Comparison of ENCODE assay signal across 19 cellular contexts in the genomic region with DNA sequence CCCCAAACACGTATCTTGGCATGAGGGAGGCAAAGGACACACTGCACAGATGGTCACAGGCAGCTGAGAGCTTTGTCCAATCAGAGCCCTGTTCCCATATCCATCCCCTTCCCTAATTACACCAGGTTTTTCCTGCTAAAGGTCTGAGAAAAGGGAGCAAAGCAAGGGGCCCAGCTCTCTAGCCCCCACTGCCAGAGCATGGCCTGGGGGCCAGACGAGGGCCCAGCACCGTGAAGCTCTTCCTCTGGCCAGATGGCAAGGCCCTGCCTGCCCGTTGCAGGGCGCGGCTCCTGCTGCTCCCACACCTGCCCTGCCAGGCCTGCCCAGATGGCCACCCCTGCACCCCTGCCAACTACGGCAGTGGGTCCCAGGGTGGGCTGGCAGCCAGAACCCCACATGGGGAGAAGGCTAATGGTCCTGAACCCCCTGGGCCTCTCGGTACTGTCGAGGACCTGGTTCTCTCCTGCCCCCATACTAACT. TPM values are rescaled to one million over a fixed set of nuclear protein-coding genes. Genes with fewer than 3 reads are reported as not detected.
DNase-seq lines count a peak whose midpoint lies in the region; ATAC-seq, FAIRE-seq and TF ChIP-seq lines count a peak whose summit lies in the region.
"Had no signal": no experiment of that assay in that cellular context is flagged by ENCODE, and none has a peak within 500 bp of the region (broad histone marks: within the 10 kb centered on the region; RNA-seq: fewer than 3 reads in every experiment).

No MANE protein-coding gene starts in this region.

- ATAC-seq in HepG2: no peak
- no peak for ATAC-seq in right lobe of liver
- no peak for ATAC-seq in WTC11
- ATAC-seq in GM21515 (IDR thresholded peaks at IDR 0.05; ENCODE audit: unreplicated experiment): no peak
- ATAC-seq: heart right ventricle; naive thymus-derived CD8-positive, alpha-beta T cell; Panc1 had no signal

- peaks cover 6% of the 10 kb centered on the region in 2 experiments; a peak in 3 of 5 replicates for H3K36me3 ChIP-seq in HepG2 (replicated peaks in 1 of 2; ENCODE audit: control insufficient read depth in 1 of 2, insufficient read depth in 2 of 2, low read length in 2 of 2)
- H3K36me3 ChIP-seq in right lobe of liver: no peaks in the 10 kb centered on the region
- H3K36me3 ChIP-seq in OCI-LY7 (ENCODE audit: insufficient read depth, low read length): no peaks in the 10 kb centered on the region
- H3K36me3 ChIP-seq: heart right ventricle had no signal

- H3K4me1 Mint-ChIP-seq in WTC11 (peaks cover 68% of the 10 kb centered on the region), nephron (peaks cover 56% of the 10 kb centered on the region), type B pancreatic cell (ENCODE audit: unreplicated experiment) (peaks cover 51% of the 10 kb centered on the region)

- H3K27ac Mint-ChIP-seq in WTC11: 0 out of 2 replicates have a peak overlapping the region, but pooled peaks have one; percentile 13
- H3K27ac Mint-ChIP-seq in nephron: peak overlapping the region in 1 of 3 experiments; percentile 72
- H3K27ac Mint-ChIP-seq in type B pancreatic cell: no peak overlapping the region

- H4K20me1 ChIP-seq in HepG2 (ENCODE audit: insufficient read depth, low read length) (peaks cover 28% of the 10 kb centered on the region), OCI-LY7 (ENCODE audit: insufficient read depth, low read length) (no peaks in the 10 kb centered on the region)

- H3K4me3 Mint-ChIP-seq in WTC11: no peak overlapping the region
- peak overlapping the region in 2 of 3 experiments; percentile 72 to 93 for H3K4me3 Mint-ChIP-seq in nephron
- peak overlapping the region; percentile 96 for H3K4me3 Mint-ChIP-seq in type B pancreatic cell

- H3K27ac ChIP-seq in HepG2 (ENCODE audit: extremely low read length, insufficient read depth, low read length) (no peak overlapping the region), right lobe of liver (no peak overlapping the region), OCI-LY7 (ENCODE audit: low read depth, low read length, poor library complexity, severe bottlenecking) (no peak overlapping the region)

- H2AFZ ChIP-seq in HepG2 (ENCODE audit: low read length) (no peak overlapping the region), OCI-LY7 (ENCODE audit: low read length) (no peak overlapping the region)

- peaks cover 2% of the 10 kb centered on the region; the same call in 1 of the 2 replicates for H3K36me3 Mint-ChIP-seq in WTC11
- peaks cover 13% of the 10 kb centered on the region for H3K36me3 Mint-ChIP-seq in nephron (ENCODE audit: low read depth)
- peaks cover 9% of the 10 kb centered on the region for H3K36me3 Mint-ChIP-seq in type B pancreatic cell
- H3K36me3 Mint-ChIP-seq: naive thymus-derived CD8-positive, alpha-beta T cell had no signal

- CTCF ChIA-PET in HepG2 (lab: Yijun Ruan, JAX; ENCODE audit: low intra/inter-chr PET ratio, low total read pairs) (no interaction called here), WTC11 (lab: Charles Lee) (interaction anchor here (0.8 to 1.9 kb wide), 5 partner anchors 17 to 67 kb away, joined by 3 to 8 read pairs (median 4); no protein-coding TSS in a partner anchor), OCI-LY7 (lab: Charles Lee; ENCODE audit: unreplicated experiment) (no interaction called here)

- H3K9me3 Mint-ChIP-seq in WTC11: no peaks in the 10 kb centered on the region
- H3K9me3 Mint-ChIP-seq in nephron: no peaks in the 10 kb centered on the region
- no peaks in the 10 kb centered on the region for H3K9me3 Mint-ChIP-seq in type B pancreatic cell
- H3K9me3 Mint-ChIP-seq: CD8-positive, alpha-beta memory T cell; naive thymus-derived CD8-positive, alpha-beta T cell had no signal

- intact Hi-C loops in HepG2 (cut with micrococcal nuclease; ENCODE audit: unreplicated experiment) (no loop called here), right lobe of liver (cut with DNase I) (no loop called here), OCI-LY7 (cut with micrococcal nuclease; ENCODE audit: unreplicated experiment) (no loop called here)

- TF ChIP-seq CTCF in HepG2 (CRISPR knock-in tag; IDR thresholded peaks at IDR 0.05) (no peak), right lobe of liver (IDR thresholded peaks at IDR 0.05) (no peak), WTC11 (IDR thresholded peaks at IDR 0.05) (no peak), nephron (IDR thresholded peaks at IDR 0.05; ENCODE audit: unreplicated experiment in 3 of 3) (no peak), type B pancreatic cell (conservative IDR thresholded peaks at IDR 0.05) (no peak), OCI-LY7 (conservative IDR thresholded peaks at IDR 0.05; ENCODE audit: low read length) (no peak)

- no peaks in the 10 kb centered on the region for H3K9me2 ChIP-seq in OCI-LY7 (ENCODE audit: insufficient read depth, low read length)

- no peak overlapping the region for H3K9ac ChIP-seq in HepG2 (ENCODE audit: insufficient read depth, low read depth, low read length)

- no peak for FAIRE-seq in HepG2 (lab: Jason Lieb, UNC)

- H3K9me3 ChIP-seq in HepG2 (ENCODE audit: low read length): no peaks in the 10 kb centered on the region
- no peaks in the 10 kb centered on the region for H3K9me3 ChIP-seq in right lobe of liver
- H3K9me3 ChIP-seq in OCI-LY7 (ENCODE audit: low read length): no peaks in the 10 kb centered on the region
- H3K9me3 ChIP-seq: heart right ventricle had no signal

- no peak for TF ChIP-seq EP300 in HepG2 (IDR thresholded peaks at IDR 0.05; ENCODE audit: low read depth in 2 of 2, low read length in 2 of 2)
- no peak for TF ChIP-seq EP300 in HepG2 (CRISPR knock-in tag; IDR thresholded peaks at IDR 0.05; ENCODE audit: borderline replicate concordance)

- H3K27me3 ChIP-seq in HepG2 (ENCODE audit: control insufficient read depth in 1 of 2, insufficient read depth in 2 of 2, low read length in 2 of 2): peaks cover 0 to 3% of the 10 kb centered on the region in 2 experiments; a peak in 1 of 5 replicates
- H3K27me3 ChIP-seq in right lobe of liver: no peaks in the 10 kb centered on the region

- H3K27me3 Mint-ChIP-seq in WTC11 (ENCODE audit: low read depth) (peaks cover 20% of the 10 kb centered on the region), nephron (ENCODE audit: low read depth) (no peaks in the 10 kb centered on the region), type B pancreatic cell (peaks cover 6% of the 10 kb centered on the region)

- H3K4me1 ChIP-seq in HepG2 (ENCODE audit: insufficient read depth, low read length) (peaks cover 66% of the 10 kb centered on the region), right lobe of liver (peaks cover 0 to 43% (median 0%) of the 10 kb centered on the region in 4 donors), OCI-LY7 (ENCODE audit: insufficient read depth, low read length, poor library complexity, severe bottlenecking) (peaks cover 11% of the 10 kb centered on the region)

- POLR2A ChIA-PET in HepG2 (lab: Yijun Ruan, JAX) (interaction anchor here (1.1 kb wide), 1 partner anchor 13 kb away, joined by 3 read pairs; no protein-coding TSS in a partner anchor), WTC11 (lab: Charles Lee) (interaction anchor here (2.2 kb wide), 1 partner anchor 17 kb away, joined by 6 read pairs; no protein-coding TSS in a partner anchor), OCI-LY7 (lab: Charles Lee) (interaction anchor here (1.0 kb wide), 1 partner anchor 16 kb away, joined by 3 read pairs; no protein-coding TSS in a partner anchor)

- no peak for TF ChIP-seq RAD21 in HepG2 (CRISPR knock-in tag; IDR thresholded peaks at IDR 0.05)

- peak overlapping the region; percentile 79 for H3K4me2 ChIP-seq in HepG2 (ENCODE audit: low read depth, low read length)
- H3K4me2 ChIP-seq in OCI-LY7 (ENCODE audit: low read length): no peak overlapping the region

- no peak for DNase-seq in HepG2 (ENCODE audit: low spot score)
- DNase-seq in right lobe of liver: no peak
- DNase-seq in WTC11 (ENCODE audit: low spot score): no peak
- DNase-seq in type B pancreatic cell (ENCODE audit: extremely low spot score, unreplicated experiment): no peak
- no peak for DNase-seq in OCI-LY7 (ENCODE audit: low spot score)
- DNase-seq in activated CD8-positive, alpha-beta memory T cell treated with anti-CD3 and anti-CD28 coated beads for 24 hours: no peak
- DNase-seq: activated CD4-positive, alpha-beta T cell treated with anti-CD3 and anti-CD28 coated beads, Interleukin-2, amount 50 U/mL, for 4 hours; activated T-cell treated with anti-CD3 and anti-CD28 coated beads, Interleukin-2, amount 50 U/mL, for 48 hours; amniotic stem cell; central memory CD4-positive, alpha-beta T cell; heart right ventricle; naive thymus-derived CD8-positive, alpha-beta T cell; NCI-H1436 treated with DMSO at 0.1 percent for 48 hours; NCI-H226 had no signal

- H3K79me2 ChIP-seq in HepG2 (ENCODE audit: insufficient read depth, low read length) (peaks cover 66% of the 10 kb centered on the region), OCI-LY7 (ENCODE audit: insufficient read depth, low read depth, low read length) (no peaks in the 10 kb centered on the region)

- WGBS in HepG2 (ENCODE audit: low lambda C conversion rate): 97% methylated on average over 5 of the region's 9 CpGs
- 45% methylated on average over 1 of the region's 9 CpGs for WGBS in right lobe of liver (ENCODE audit: insufficient coverage, low coverage, low lambda C conversion rate, missing lambda C conversion rate)

- BruUV-seq in HepG2 (replicated peaks; lab: Mats Ljungman, UMichigan): no TSS peak
- BruUV-seq in OCI-LY7 (replicated peaks; lab: Mats Ljungman, UMichigan): no TSS peak

- in situ Hi-C loops in HepG2 (cut with HindIII; ENCODE audit: extremely low pct_ligation_motif_present, low pct_unique_long_range_greater_than_20kb): no loop called here

- no peak for TF ChIP-seq POLR2A in HepG2 (IDR thresholded peaks at IDR 0.05; ENCODE audit: insufficient read depth in 1 of 2, low read depth in 2 of 2, low read length in 2 of 2)
- no peak for TF ChIP-seq POLR2A in right lobe of liver (IDR thresholded peaks at IDR 0.05)

- H3K4me3 ChIP-seq in HepG2 (replicated peaks in 1 of 3; ENCODE audit: insufficient read depth in 1 of 3, low read depth in 2 of 3, low read length in 3 of 3) (peak overlapping the region in 1 of 3 experiments; percentile 82; a peak in 2 of 6 replicates), right lobe of liver (no peak overlapping the region), OCI-LY7 (ENCODE audit: low read depth, low read length, poor library complexity, severe bottlenecking) (no peak overlapping the region)
- H3K4me3 ChIP-seq: heart right ventricle, lung had no signal

RNA-seq across cellular contexts. Expression of a gene that starts 3.2 kb away (rescaled TPM):
- total RNA-seq in HepG2 (2016; rRNA removed; fragmentation: Illumina TruSeq; extraction: Trizol) (16.8 and 25.5 TPM in 2 replicates), right lobe of liver (10 to 100 TPM; 12.7 to 23.5 (median 15.1) TPM), WTC11 (2021) (30.6 to 33.1 TPM (median 31.0 TPM) in 3 replicates), type B pancreatic cell (ENCODE audit: low replicate concordance) (10.9 and 29.0 TPM in 2 replicates), OCI-LY7 (2022) (2.5 and 3.2 TPM in 2 replicates)
- 12.8 and 14.1 TPM in 2 replicates for total RNA-seq in HepG2 (2016; cell fraction: cytosol; rRNA removed; fragmentation: Illumina TruSeq; extraction: Trizol; ENCODE audit: low read depth)
- total RNA-seq in HepG2 (2016; cell fraction: insoluble cytoplasmic fraction; rRNA removed; fragmentation: Illumina TruSeq; extraction: Trizol): 14.2 and 23.0 TPM in 2 replicates
- total RNA-seq in HepG2 (2016; cell fraction: membrane; rRNA removed; fragmentation: Illumina TruSeq; extraction: Trizol): 21.8 and 26.1 TPM in 2 replicates
- 19.6 and 27.1 TPM in 2 replicates for total RNA-seq in HepG2 (2016; cell fraction: nucleus; rRNA removed; fragmentation: Illumina TruSeq; extraction: Trizol)
- 20.9 and 21.4 TPM in 2 replicates for polyA plus RNA-seq in HepG2 (2011; rRNA removed)
- 13.0 and 16.7 TPM in 2 replicates for polyA plus RNA-seq in HepG2 (2011; cell fraction: cytosol; rRNA removed)
- 19.6 and 22.5 TPM in 2 replicates for polyA plus RNA-seq in HepG2 (2011; cell fraction: nucleus; rRNA removed)
- polyA plus RNA-seq in HepG2 (2012): 20.3 and 23.9 TPM in 2 replicates
- polyA plus RNA-seq in HepG2 (2016; cell fraction: cytosol; fragmentation: Illumina TruSeq; extraction: Trizol; ENCODE audit: low read depth): 15.0 and 15.7 TPM in 2 replicates
- polyA plus RNA-seq in HepG2 (2016; cell fraction: insoluble cytoplasmic fraction; fragmentation: Illumina TruSeq; extraction: Trizol; ENCODE audit: low read depth): 20.8 and 23.0 TPM in 2 replicates
- 19.3 and 22.0 TPM in 2 replicates for polyA plus RNA-seq in HepG2 (2016; cell fraction: membrane; fragmentation: Illumina TruSeq; extraction: Trizol; ENCODE audit: low read depth)
- 27.9 and 28.2 TPM in 2 replicates for polyA plus RNA-seq in HepG2 (2016; cell fraction: nucleus; fragmentation: Illumina TruSeq; extraction: Trizol; ENCODE audit: insufficient read depth, low read depth)
- 3.7 and 33.1 TPM in 2 replicates for polyA minus RNA-seq in HepG2 (2011; rRNA and poly(A)+ RNA removed; ENCODE audit: low replicate concordance)
- 10.0 and 13.8 TPM in 2 replicates for polyA minus RNA-seq in HepG2 (2011; cell fraction: cytosol; rRNA and poly(A)+ RNA removed)
- 18.3 and 18.9 TPM in 2 replicates for polyA minus RNA-seq in HepG2 (2011; cell fraction: nucleus; rRNA and poly(A)+ RNA removed)
- total RNA-seq in OCI-LY7 (2014; rRNA removed; shearing (Covaris generic)): 2.3 and 5.7 TPM in 2 replicates

RNA-seq across cellular contexts. Expression of a gene that starts 54.8 kb away (rescaled TPM):
- total RNA-seq in HepG2 (2016; rRNA removed; fragmentation: Illumina TruSeq; extraction: Trizol): not detected in 2 replicates
- not detected in 2 replicates for total RNA-seq in HepG2 (2016; cell fraction: cytosol; rRNA removed; fragmentation: Illumina TruSeq; extraction: Trizol; ENCODE audit: low read depth)
- not detected in 2 replicates for total RNA-seq in HepG2 (2016; cell fraction: insoluble cytoplasmic fraction; rRNA removed; fragmentation: Illumina TruSeq; extraction: Trizol)
- total RNA-seq in HepG2 (2016; cell fraction: membrane; rRNA removed; fragmentation: Illumina TruSeq; extraction: Trizol): not detected in 2 replicates
- not detected in 2 replicates for total RNA-seq in HepG2 (2016; cell fraction: nucleus; rRNA removed; fragmentation: Illumina TruSeq; extraction: Trizol)
- 0.03 TPM in 1 of 2 replicates, not detected in the other for polyA plus RNA-seq in HepG2 (2011; rRNA removed)
- not detected in 2 replicates for polyA plus RNA-seq in HepG2 (2011; cell fraction: cytosol; rRNA removed)
- 0.03 TPM in 1 of 2 replicates, not detected in the other for polyA plus RNA-seq in HepG2 (2011; cell fraction: nucleus; rRNA removed)
- polyA plus RNA-seq in HepG2 (2012): 0.28 and 0.65 TPM in 2 replicates
- not detected in 2 replicates for polyA plus RNA-seq in HepG2 (2016; cell fraction: cytosol; fragmentation: Illumina TruSeq; extraction: Trizol; ENCODE audit: low read depth)
- 0.13 TPM in 1 of 2 replicates, not detected in the other for polyA plus RNA-seq in HepG2 (2016; cell fraction: insoluble cytoplasmic fraction; fragmentation: Illumina TruSeq; extraction: Trizol; ENCODE audit: low read depth)
- not detected in 2 replicates for polyA plus RNA-seq in HepG2 (2016; cell fraction: membrane; fragmentation: Illumina TruSeq; extraction: Trizol; ENCODE audit: low read depth)
- polyA plus RNA-seq in HepG2 (2016; cell fraction: nucleus; fragmentation: Illumina TruSeq; extraction: Trizol; ENCODE audit: insufficient read depth, low read depth): not detected in 2 replicates
- polyA minus RNA-seq in HepG2 (2011; rRNA and poly(A)+ RNA removed; ENCODE audit: low replicate concordance): 0.47 TPM in 1 of 2 replicates, not detected in the other
- not detected in 2 replicates for polyA minus RNA-seq in HepG2 (2011; cell fraction: cytosol; rRNA and poly(A)+ RNA removed)
- not detected in 2 replicates for polyA minus RNA-seq in HepG2 (2011; cell fraction: nucleus; rRNA and poly(A)+ RNA removed)
- total RNA-seq in right lobe of liver: 1 to 10 TPM in 1 of 6 experiments, under 1 TPM in 2, not detected in 3; 0.06 to 1.4 (median 0.19) TPM
- 1.3 to 2.1 TPM (median 1.3 TPM) in 3 replicates for total RNA-seq in WTC11 (2021)
- total RNA-seq in type B pancreatic cell (ENCODE audit: low replicate concordance): 5.5 and 11.1 TPM in 2 replicates
- total RNA-seq in OCI-LY7 (2014; rRNA removed; shearing (Covaris generic)): not detected in 2 replicates
- not detected in 2 replicates for total RNA-seq in OCI-LY7 (2022)
- total RNA-seq: naive thymus-derived CD8-positive, alpha-beta T cell had no signal

RNA-seq across cellular contexts. Expression of a gene that starts 54.9 kb away (rescaled TPM):
- not detected in 2 replicates for total RNA-seq in HepG2 (2016; rRNA removed; fragmentation: Illumina TruSeq; extraction: Trizol)
- total RNA-seq in HepG2 (2016; cell fraction: cytosol; rRNA removed; fragmentation: Illumina TruSeq; extraction: Trizol; ENCODE audit: low read depth): not detected in 2 replicates
- total RNA-seq in HepG2 (2016; cell fraction: insoluble cytoplasmic fraction; rRNA removed; fragmentation: Illumina TruSeq; extraction: Trizol): not detected in 2 replicates
- total RNA-seq in HepG2 (2016; cell fraction: membrane; rRNA removed; fragmentation: Illumina TruSeq; extraction: Trizol): not detected in 2 replicates
- not detected in 2 replicates for total RNA-seq in HepG2 (2016; cell fraction: nucleus; rRNA removed; fragmentation: Illumina TruSeq; extraction: Trizol)
- 0.10 TPM in 1 of 2 replicates, not detected in the other for polyA plus RNA-seq in HepG2 (2011; rRNA removed)
- polyA plus RNA-seq in HepG2 (2011; cell fraction: cytosol; rRNA removed): 0.03 and 0.07 TPM in 2 replicates
- 0.14 TPM in 1 of 2 replicates, not detected in the other for polyA plus RNA-seq in HepG2 (2011; cell fraction: nucleus; rRNA removed)
- polyA plus RNA-seq in HepG2 (2012): 0.19 TPM in 1 of 2 replicates, not detected in the other
- polyA plus RNA-seq in HepG2 (2016; cell fraction: cytosol; fragmentation: Illumina TruSeq; extraction: Trizol; ENCODE audit: low read depth): not detected in 2 replicates
- not detected in 2 replicates for polyA plus RNA-seq in HepG2 (2016; cell fraction: insoluble cytoplasmic fraction; fragmentation: Illumina TruSeq; extraction: Trizol; ENCODE audit: low read depth)
- not detected in 2 replicates for polyA plus RNA-seq in HepG2 (2016; cell fraction: membrane; fragmentation: Illumina TruSeq; extraction: Trizol; ENCODE audit: low read depth)
- not detected in 2 replicates for polyA plus RNA-seq in HepG2 (2016; cell fraction: nucleus; fragmentation: Illumina TruSeq; extraction: Trizol; ENCODE audit: insufficient read depth, low read depth)
- 0.14 TPM in 2 replicates for polyA minus RNA-seq in HepG2 (2011; rRNA and poly(A)+ RNA removed; ENCODE audit: low replicate concordance)
- not detected in 2 replicates for polyA minus RNA-seq in HepG2 (2011; cell fraction: cytosol; rRNA and poly(A)+ RNA removed)
- not detected in 2 replicates for polyA minus RNA-seq in HepG2 (2011; cell fraction: nucleus; rRNA and poly(A)+ RNA removed)
- total RNA-seq in right lobe of liver: not detected
- total RNA-seq in WTC11 (2021): 0.09 to 0.62 TPM (median 0.50 TPM) in 3 replicates
- total RNA-seq in type B pancreatic cell (ENCODE audit: low replicate concordance): 3.2 and 9.4 TPM in 2 replicates
- total RNA-seq in OCI-LY7 (2014; rRNA removed; shearing (Covaris generic)): not detected in 2 replicates
- total RNA-seq in OCI-LY7 (2022): not detected in 2 replicates
